ENCODE assay signal across 17 cellular contexts in genomic region chr3:132284756-132285619, GRCh38. TPM values are rescaled to one million over a fixed set of nuclear protein-coding genes. Genes with fewer than 3 reads are reported as not detected.
DNase-seq lines count a peak whose midpoint lies in the region; ATAC-seq lines count a peak whose summit lies in the region.
"Had no signal": no experiment of that assay in that cellular context is flagged by ENCODE, and none has a peak within 500 bp of the region (broad histone marks: within the 10 kb centered on the region; RNA-seq: fewer than 3 reads in every experiment).

No MANE protein-coding gene starts in this region.

- peak overlapping the region; percentile 84 for H3K56ac ChIP-seq in mesendoderm (ENCODE audit: low read length)

- peak overlapping the region; percentile 81 for H2AK5ac ChIP-seq in mesendoderm (ENCODE audit: low read length)

- H3K4me2 ChIP-seq in Karpas-422 (ENCODE audit: low read depth, low read length, poor library complexity, severe bottlenecking): no peak overlapping the region
- H3K4me2 ChIP-seq in mesendoderm (ENCODE audit: low read length): no peak overlapping the region

- H2AFZ ChIP-seq in Karpas-422 (ENCODE audit: low read length): no peak overlapping the region

- DNase-seq in Ammon's horn (ENCODE audit: low spot score): peak; percentile 15
- peak; percentile 50 for DNase-seq in Karpas-422
- DNase-seq in Right ventricle myocardium superior: peak; percentile 50
- DNase-seq in mesendoderm: peak; percentile 70
- DNase-seq in ecto neural progenitor cell (ENCODE audit: low spot score): no peak
- DNase-seq in NCI-H2171 (lab: John Stamatoyannopoulos, UW): no peak
- no peak for DNase-seq in stimulated activated CD4-positive, alpha-beta T cell treated with anti-CD3 and anti-CD28 coated beads, Interleukin-2, amount 100 ng/mL, for 48 hours
- DNase-seq in activated CD4-positive, alpha-beta T cell treated with anti-CD3 and anti-CD28 coated beads for 36 hours: no peak
- DNase-seq: activated B cell treated with CpG ODN at 0.5 μM for 24 hours; activated T-cell treated with anti-CD3 and anti-CD28 coated beads, Interleukin-2, amount 50 U/mL, for 24 hours; amniotic stem cell; DMS 273 treated with DMSO at 0.1 percent for 48 hours; MV-4-11; NCI-H510A treated with DMSO at 0.1 percent for 48 hours; tibial artery had no signal

- H3K79me2 ChIP-seq in Karpas-422 (ENCODE audit: low read length): no peaks in the 10 kb centered on the region
- H3K79me2 ChIP-seq in mesendoderm (ENCODE audit: control insufficient read depth, insufficient read depth, low read length): no peaks in the 10 kb centered on the region

- H3K9ac ChIP-seq in Karpas-422 (ENCODE audit: low read length) (no peak overlapping the region), mesendoderm (ENCODE audit: low read length) (peak overlapping the region; percentile 46)

- H4K5ac ChIP-seq in mesendoderm (ENCODE audit: low read length): no peak overlapping the region

- CTCF ChIA-PET in activated CD4-positive, alpha-beta T cell treated with anti-CD3 and anti-CD28 coated beads for 36 hours (lab: Charles Lee): no interaction called here

- no peaks in the 10 kb centered on the region for H3K9me3 ChIP-seq in Karpas-422 (ENCODE audit: low read length)

- ATAC-seq in Right ventricle myocardium superior (ENCODE audit: poor library complexity): peak; percentile 48
- no peak for ATAC-seq in activated CD4-positive, alpha-beta T cell treated with anti-CD3 and anti-CD28 coated beads for 36 hours
- ATAC-seq: natural killer cell treated with Interleukin-12 subunit alpha and Interleukin-12 subunit beta and Interleukin-15 and Interleukin-18, amount 100 ng/mL, for 72 hours had no signal

- peak overlapping the region; percentile 65 for H3K4ac ChIP-seq in mesendoderm (ENCODE audit: low read depth, low read length)

- H4K8ac ChIP-seq in mesendoderm (ENCODE audit: low read depth, low read length): no peak overlapping the region

- H2BK120ac ChIP-seq in mesendoderm (ENCODE audit: low read depth, low read length): peak overlapping the region; percentile 67

- H3K27ac ChIP-seq in Karpas-422 (ENCODE audit: low read length): no peak overlapping the region
- H3K27ac ChIP-seq in mesendoderm (ENCODE audit: low read depth, low read length): peak overlapping the region; percentile 81
- H3K27ac ChIP-seq: tibial artery had no signal

- peaks cover 24% of the 10 kb centered on the region for H3K27me3 Mint-ChIP-seq in activated CD4-positive, alpha-beta T cell treated with anti-CD3 and anti-CD28 coated beads for 36 hours
- H3K27me3 Mint-ChIP-seq: activated B cell treated with CpG ODN at 0.5 μM for 24 hours had no signal

- H3K9me2 ChIP-seq in Karpas-422 (replicated peaks; ENCODE audit: insufficient read depth, low read length): no peaks in the 10 kb centered on the region

- no peak overlapping the region for H3K4me3 Mint-ChIP-seq in activated CD4-positive, alpha-beta T cell treated with anti-CD3 and anti-CD28 coated beads for 36 hours
- H3K4me3 Mint-ChIP-seq: activated B cell treated with CpG ODN at 0.5 μM for 24 hours; activated T-cell treated with anti-CD3 and anti-CD28 coated beads, Interleukin-2, amount 50 U/mL, for 24 hours; natural killer cell treated with Interleukin-12 subunit alpha and Interleukin-12 subunit beta and Interleukin-15 and Interleukin-18, amount 100 ng/mL, for 72 hours had no signal

- H3K4me3 ChIP-seq in Karpas-422 (ENCODE audit: low read length) (no peak overlapping the region), mesendoderm (ENCODE audit: low read length) (no peak overlapping the region)
- H3K4me3 ChIP-seq: skin epidermis, tibial artery had no signal

- no peaks in the 10 kb centered on the region for H3K36me3 Mint-ChIP-seq in activated CD4-positive, alpha-beta T cell treated with anti-CD3 and anti-CD28 coated beads for 36 hours (ENCODE audit: low read depth)
- H3K36me3 Mint-ChIP-seq: natural killer cell treated with Interleukin-12 subunit alpha and Interleukin-12 subunit beta and Interleukin-15 and Interleukin-18, amount 100 ng/mL, for 72 hours had no signal

- H3K27ac Mint-ChIP-seq in activated CD4-positive, alpha-beta T cell treated with anti-CD3 and anti-CD28 coated beads for 36 hours: no peak overlapping the region
- H3K27ac Mint-ChIP-seq: activated B cell treated with CpG ODN at 0.5 μM for 24 hours; activated T-cell treated with anti-CD3 and anti-CD28 coated beads, Interleukin-2, amount 50 U/mL, for 24 hours; natural killer cell treated with Interleukin-12 subunit alpha and Interleukin-12 subunit beta and Interleukin-15 and Interleukin-18, amount 100 ng/mL, for 72 hours had no signal

- H3K27me3 ChIP-seq in Karpas-422 (ENCODE audit: low read length) (no peaks in the 10 kb centered on the region), mesendoderm (ENCODE audit: insufficient read depth, low read length, poor library complexity) (no peaks in the 10 kb centered on the region)
- H3K27me3 ChIP-seq: tibial artery had no signal

- POLR2A ChIA-PET in activated CD4-positive, alpha-beta T cell treated with anti-CD3 and anti-CD28 coated beads for 36 hours (lab: Charles Lee): no interaction called here

- H3K9me3 Mint-ChIP-seq in activated CD4-positive, alpha-beta T cell treated with anti-CD3 and anti-CD28 coated beads for 36 hours (ENCODE audit: low read depth): no peaks in the 10 kb centered on the region
- H3K9me3 Mint-ChIP-seq: activated B cell treated with CpG ODN at 0.5 μM for 24 hours had no signal

- WGBS in mesendoderm (ENCODE audit: extremely low coverage, insufficient coverage, low lambda C conversion rate): no CpG with 5 or more reads among the region's 33 CpGs

- no peak overlapping the region for H3K23ac ChIP-seq in mesendoderm (ENCODE audit: low read length)

- H3K4me1 ChIP-seq in Karpas-422 (ENCODE audit: low read length): no peaks in the 10 kb centered on the region
- H3K4me1 ChIP-seq in mesendoderm (ENCODE audit: control insufficient read depth, low read depth, low read length): peaks cover 23% of the 10 kb centered on the region
- H3K4me1 ChIP-seq: tibial artery had no signal

- H3K79me1 ChIP-seq in mesendoderm (ENCODE audit: low read length): no peaks in the 10 kb centered on the region

- H3K4me1 Mint-ChIP-seq in activated CD4-positive, alpha-beta T cell treated with anti-CD3 and anti-CD28 coated beads for 36 hours: no peaks in the 10 kb centered on the region
- H3K4me1 Mint-ChIP-seq: activated B cell treated with CpG ODN at 0.5 μM for 24 hours had no signal

- no peaks in the 10 kb centered on the region for H4K20me1 ChIP-seq in Karpas-422 (ENCODE audit: insufficient read depth, low read depth, low read length)

- H2BK15ac ChIP-seq in mesendoderm (replicated peaks; ENCODE audit: low read depth): peak overlapping the region; percentile 28

- peak overlapping the region; percentile 96 for H3K18ac ChIP-seq in mesendoderm (ENCODE audit: low read length)

- H3K36me3 ChIP-seq in Karpas-422 (ENCODE audit: insufficient read depth, low read length) (no peaks in the 10 kb centered on the region), mesendoderm (ENCODE audit: control insufficient read depth, insufficient read depth, low read length) (no peaks in the 10 kb centered on the region)
- H3K36me3 ChIP-seq: tibial artery had no signal

- H2BK5ac ChIP-seq in mesendoderm (ENCODE audit: low read length): peak overlapping the region; percentile 85

- intact Hi-C loops in Right ventricle myocardium superior (cut with DNase I): no loop called here
- intact Hi-C loops in activated CD4-positive, alpha-beta T cell treated with anti-CD3 and anti-CD28 coated beads for 36 hours (cut with DNase I, micrococcal nuclease): no loop called here

RNA-seq across cellular contexts. Expression of gene ACP3, which starts 32.2 kb away (rescaled TPM):
- total RNA-seq in Karpas-422 (2014; rRNA removed; shearing (Covaris generic); ENCODE audit: low replicate concordance): 0.36 and 0.71 TPM in 2 replicates
- total RNA-seq in Right ventricle myocardium superior: 1.3 TPM
- 0.67 TPM for polyA plus RNA-seq in mesendoderm (2013, experiment 1 of 2)
- polyA plus RNA-seq in mesendoderm (2013, experiment 2 of 2): 0.59 TPM
- not detected for total RNA-seq in activated CD4-positive, alpha-beta T cell treated with anti-CD3 and anti-CD28 coated beads for 36 hours
- total RNA-seq: natural killer cell treated with Interleukin-12 subunit alpha and Interleukin-12 subunit beta and Interleukin-15 and Interleukin-18, amount 100 ng/mL, for 72 hours had no signal

Comparison
In these comparisons a context has a peak if more than half of its experiments do, and no peak if none do; other contexts are left out.
1. DNase-seq: peak in Ammon's horn (single experiment), Karpas-422 (single experiment), Right ventricle myocardium superior (single experiment) and mesendoderm (single experiment); none in ecto neural progenitor cell (single experiment), NCI-H2171 (single experiment), stimulated activated CD4-positive, alpha-beta T cell treated with anti-CD3 and anti-CD28 coated beads, Interleukin-2, amount 100 ng/mL, for 48 hours (0 of 2) and activated CD4-positive, alpha-beta T cell treated with anti-CD3 and anti-CD28 coated beads for 36 hours (single experiment).